Comparison of ENCODE assay signal across 8 cellular contexts in the genomic region with DNA sequence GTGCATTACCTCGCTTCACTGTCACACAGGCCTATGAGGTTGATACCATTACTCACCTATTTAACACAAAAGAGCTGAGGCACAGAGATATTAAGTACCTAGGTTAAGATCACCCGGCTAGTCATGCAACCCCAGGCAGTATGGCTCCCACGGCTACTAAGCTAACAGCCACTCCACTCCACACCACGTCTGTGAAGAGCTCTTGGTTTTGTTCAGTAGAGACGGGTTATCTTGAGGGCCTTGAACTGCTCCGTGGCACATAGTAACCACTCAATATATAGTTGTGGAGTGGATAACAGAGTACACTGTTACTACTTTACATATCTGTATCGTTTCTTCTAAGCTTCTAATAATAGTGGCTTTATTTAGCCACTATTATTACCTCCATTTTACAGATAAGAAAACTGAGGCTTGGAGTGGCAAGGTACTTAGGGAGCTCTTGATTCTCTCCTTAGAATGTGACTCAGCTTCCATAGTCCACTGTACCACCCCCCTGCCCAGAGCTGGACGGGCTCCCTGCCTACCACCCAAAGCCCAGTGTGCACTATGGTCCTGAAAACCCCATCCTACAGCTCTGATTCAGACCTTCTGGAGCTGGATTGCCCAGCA. TPM values are rescaled to one million over a fixed set of nuclear protein-coding genes. Genes with fewer than 3 reads are reported as not detected.
DNase-seq lines count a peak whose midpoint lies in the region; ATAC-seq and TF ChIP-seq lines count a peak whose summit lies in the region.

No MANE protein-coding gene starts in this region.

- H3K27ac ChIP-seq in left lung: peak overlapping the region; percentile 76 to 77
- peak overlapping the region; percentile 10 for H3K27ac ChIP-seq in temporal lobe (ENCODE audit: low read depth, low read length)

- H3K4me3 ChIP-seq in left lung: peak overlapping the region; percentile 39 to 65

- peaks cover 3 to 23% of the 10 kb centered on the region in 2 donors for H3K4me1 ChIP-seq in left lung

- POLR2A ChIA-PET in activated CD4-positive, alpha-beta T cell treated with anti-CD3 and anti-CD28 coated beads, Interleukin-2, amount 10 ng/mL, durations not matched to agents 7 days and 5 days (lab: Charles Lee): no interaction called here

- H3K4me3 Mint-ChIP-seq in activated CD4-positive, alpha-beta T cell treated with anti-CD3 and anti-CD28 coated beads, Interleukin-2, amount 10 ng/mL, durations not matched to agents 7 days and 5 days: peak overlapping the region; percentile 79
- H3K4me3 Mint-ChIP-seq in activated naive CD8-positive, alpha-beta T cell treated with anti-CD3 and anti-CD28 coated beads for 36 hours: peak overlapping the region; percentile 81

- intact Hi-C loops in left lung (cut with DNase I): no loop called here

- H3K36me3 Mint-ChIP-seq in activated CD4-positive, alpha-beta T cell treated with anti-CD3 and anti-CD28 coated beads, Interleukin-2, amount 10 ng/mL, durations not matched to agents 7 days and 5 days (ENCODE audit: low read depth): no peaks in the 10 kb centered on the region
- H3K36me3 Mint-ChIP-seq in activated naive CD8-positive, alpha-beta T cell treated with anti-CD3 and anti-CD28 coated beads for 36 hours: no peaks in the 10 kb centered on the region

- no peak for TF ChIP-seq CTCF in left lung (IDR thresholded peaks at IDR 0.05)

- ATAC-seq in left lung (no peak), HG03095 (IDR thresholded peaks at IDR 0.05; ENCODE audit: unreplicated experiment) (no peak), GM21528 (IDR thresholded peaks at IDR 0.05; ENCODE audit: low FRiP score, unreplicated experiment) (no peak)

- no peaks in the 10 kb centered on the region for H3K9me3 Mint-ChIP-seq in activated CD4-positive, alpha-beta T cell treated with anti-CD3 and anti-CD28 coated beads, Interleukin-2, amount 10 ng/mL, durations not matched to agents 7 days and 5 days
- H3K9me3 Mint-ChIP-seq in activated naive CD8-positive, alpha-beta T cell treated with anti-CD3 and anti-CD28 coated beads for 36 hours: no peaks in the 10 kb centered on the region

- H3K27me3 Mint-ChIP-seq in activated CD4-positive, alpha-beta T cell treated with anti-CD3 and anti-CD28 coated beads, Interleukin-2, amount 10 ng/mL, durations not matched to agents 7 days and 5 days: peaks cover 4% of the 10 kb centered on the region
- H3K27me3 Mint-ChIP-seq in activated naive CD8-positive, alpha-beta T cell treated with anti-CD3 and anti-CD28 coated beads for 36 hours: no peaks in the 10 kb centered on the region

- no peak for DNase-seq in activated CD4-positive, alpha-beta T cell treated with anti-CD3 and anti-CD28 coated beads, Interleukin-2, amount 10 ng/mL, durations not matched to agents 7 days and 5 days
- DNase-seq in activated CD4-positive, alpha-beta T cell treated with anti-CD3 and anti-CD28 coated beads, Interleukin-2, amount 50 U/mL, for 4 hours: no peak
- no peak for DNase-seq in activated naive CD8-positive, alpha-beta T cell treated with anti-CD3 and anti-CD28 coated beads for 36 hours
- DNase-seq in left lung (no peak), NCI-H2196 (lab: John Stamatoyannopoulos, UW; ENCODE audit: unreplicated experiment) (no peak)

- H3K9me3 ChIP-seq in left lung: no peaks in the 10 kb centered on the region

- peak overlapping the region; percentile 82 for H3K27ac Mint-ChIP-seq in activated CD4-positive, alpha-beta T cell treated with anti-CD3 and anti-CD28 coated beads, Interleukin-2, amount 10 ng/mL, durations not matched to agents 7 days and 5 days
- H3K27ac Mint-ChIP-seq in activated naive CD8-positive, alpha-beta T cell treated with anti-CD3 and anti-CD28 coated beads for 36 hours: no peak overlapping the region

- peaks cover 18% of the 10 kb centered on the region for H3K4me1 Mint-ChIP-seq in activated CD4-positive, alpha-beta T cell treated with anti-CD3 and anti-CD28 coated beads, Interleukin-2, amount 10 ng/mL, durations not matched to agents 7 days and 5 days
- H3K4me1 Mint-ChIP-seq in activated naive CD8-positive, alpha-beta T cell treated with anti-CD3 and anti-CD28 coated beads for 36 hours: peaks cover 22% of the 10 kb centered on the region

- H3K27me3 ChIP-seq in left lung: peaks cover 0 to 4% of the 10 kb centered on the region in 2 donors

- peaks cover 0 to 24% of the 10 kb centered on the region in 2 donors for H3K36me3 ChIP-seq in left lung

- CTCF ChIA-PET in activated CD4-positive, alpha-beta T cell treated with anti-CD3 and anti-CD28 coated beads, Interleukin-2, amount 10 ng/mL, durations not matched to agents 7 days and 5 days (lab: Charles Lee): interaction anchor here (0.6 to 2.9 kb wide), 14 partner anchors 8 to 159 kb away, joined by 3 to 11 read pairs (median 3); partner anchors contain the start of gene TRIM14

RNA-seq across cellular contexts. Expression of gene CORO2A, which starts 1.0 kb away (rescaled TPM):
- total RNA-seq in activated CD4-positive, alpha-beta T cell treated with anti-CD3 and anti-CD28 coated beads, Interleukin-2, amount 10 ng/mL, durations not matched to agents 7 days and 5 days: 1 to 10 TPM; 7.2 to 8.2 TPM
- total RNA-seq in activated naive CD8-positive, alpha-beta T cell treated with anti-CD3 and anti-CD28 coated beads for 36 hours: 1 to 10 TPM; 8.2 TPM
- total RNA-seq in left lung: 10 to 100 TPM; 14.9 to 20.4 TPM
- 4.2 TPM for total RNA-seq in temporal lobe
